9 cellular contexts compared by ENCODE assay signal in genomic region chr16:2127630-2128276, GRCh38. TPM values are rescaled to one million over a fixed set of nuclear protein-coding genes. Genes with fewer than 3 reads are reported as not detected.
DNase-seq lines count a peak whose midpoint lies in the region; FAIRE-seq and TF ChIP-seq lines count a peak whose summit lies in the region.
"Not testable (repeated sequence)": the region's sequence is repeated elsewhere in the genome, so short reads cannot be mapped to it uniquely, and the experiment has no call there.
"Had no signal": no experiment of that assay in that cellular context is flagged by ENCODE, and none has a peak within 500 bp of the region (broad histone marks: within the 10 kb centered on the region; RNA-seq: fewer than 3 reads in every experiment).

No MANE protein-coding gene starts in this region.

- intact Hi-C loops in Caco-2 (cut with micrococcal nuclease; ENCODE audit: unreplicated experiment); endothelial cell of umbilical vein (cut with micrococcal nuclease); ovary (cut with DNase I); thyroid gland (cut with DNase I): not testable (repeated sequence)

- peak overlapping the region; percentile 55 for H3K9ac ChIP-seq in adipocyte (ENCODE audit: low read length)
- not testable (repeated sequence) for H3K9ac ChIP-seq in endothelial cell of umbilical vein (replicated peaks; ENCODE audit: extremely low read depth, insufficient read depth, low read length)

- not testable (repeated sequence) for DNase-seq in Caco-2; endothelial cell of umbilical vein (ENCODE audit: low read depth, low spot score)
- peak; percentile 61 for DNase-seq in M059J (ENCODE audit: low read depth)
- DNase-seq in Peyer's patch: peak in 1 of 3 donors; percentile 60
- DNase-seq in adipocyte (ENCODE audit: low read depth): peak; percentile 36
- peak; percentile 67 for DNase-seq in islet precursor cell
- DNase-seq in ovary: peak; percentile 67 to 71 (median 69)
- peak in 1 of 2 donors; percentile 46 for DNase-seq in thyroid gland

- H3K36me3 ChIP-seq in Caco-2 (ENCODE audit: control insufficient read depth, insufficient read depth, low read length); Peyer's patch; adipocyte (ENCODE audit: control insufficient read depth, insufficient read depth, low read length, severe bottlenecking); endothelial cell of umbilical vein (ENCODE audit: control insufficient read depth in 2 of 2, extremely low read depth in 1 of 2, insufficient read depth in 2 of 2, low read length in 2 of 2); ovary; thyroid gland: not testable (repeated sequence)

- not testable (repeated sequence) for H3K4me1 ChIP-seq in Caco-2
- H3K4me1 ChIP-seq in Peyer's patch: peaks cover 0 to 51% (median 10%) of the 10 kb centered on the region in 4 donors
- peaks cover 38% of the 10 kb centered on the region for H3K4me1 ChIP-seq in adipocyte (ENCODE audit: control insufficient read depth, insufficient read depth, low read length)
- H3K4me1 ChIP-seq in endothelial cell of umbilical vein (ENCODE audit: control insufficient read depth, extremely low read depth, insufficient read depth, low read length): peaks cover 37% of the 10 kb centered on the region
- H3K4me1 ChIP-seq in ovary (ENCODE audit: insufficient read depth): peaks cover 23% of the 10 kb centered on the region
- peaks cover 21 to 48% of the 10 kb centered on the region in 2 donors for H3K4me1 ChIP-seq in thyroid gland

- H3K4me1 Mint-ChIP-seq in Caco-2 (ENCODE audit: low read depth, unreplicated experiment): not testable (repeated sequence)

- not testable (repeated sequence) for H3K4me2 ChIP-seq in endothelial cell of umbilical vein (ENCODE audit: insufficient read depth, low read length)

- H3K9me3 ChIP-seq in Caco-2; Peyer's patch; adipocyte (ENCODE audit: control insufficient read depth, low read length); endothelial cell of umbilical vein (replicated peaks; ENCODE audit: control insufficient read depth, insufficient read depth, low read length); ovary; thyroid gland: not testable (repeated sequence)

- peak overlapping the region; percentile 84 for H3K4me3 Mint-ChIP-seq in Caco-2 (ENCODE audit: unreplicated experiment)

- H3K27me3 Mint-ChIP-seq in Caco-2 (ENCODE audit: insufficient read depth, unreplicated experiment): not testable (repeated sequence)

- not testable (repeated sequence) for TF ChIP-seq EP300 in ovary (IDR thresholded peaks at IDR 0.05)

- H3K9me1 ChIP-seq in endothelial cell of umbilical vein (replicated peaks; ENCODE audit: control insufficient read depth, extremely low read depth, insufficient read depth, low read length): not testable (repeated sequence)

- peak overlapping the region in 3 of 4 donors; percentile 72 to 96 (median 88) for H3K27ac ChIP-seq in Peyer's patch
- H3K27ac ChIP-seq in endothelial cell of umbilical vein (ENCODE audit: insufficient read depth, low read depth, low read length): not testable (repeated sequence)
- peak overlapping the region in 1 of 2 donors; percentile 96 for H3K27ac ChIP-seq in ovary
- peak overlapping the region in 2 of 3 donors; percentile 28 to 58 for H3K27ac ChIP-seq in thyroid gland

- 11 to 15% methylated on average over 3 of the region's 3 CpGs; no CpG with 5 or more reads in 1 of the 3 donors for WGBS in ovary, 3 donors
- WGBS in thyroid gland, 2 donors: 67% methylated on average over 3 of the region's 3 CpGs; no CpG with 5 or more reads in 1 of the 2 donors

- BruUV-seq in Caco-2 (replicated peaks; lab: Mats Ljungman, UMichigan); endothelial cell of umbilical vein (replicated peaks; lab: Mats Ljungman, UMichigan): not testable (repeated sequence)

- H3K27me3 ChIP-seq in Caco-2 (replicated peaks; ENCODE audit: control insufficient read depth, insufficient read depth, low read length); Peyer's patch; adipocyte (replicated peaks; ENCODE audit: control insufficient read depth, insufficient read depth, low read length); endothelial cell of umbilical vein (ENCODE audit: control insufficient read depth in 2 of 2, insufficient read depth in 2 of 2, low read length in 2 of 2); ovary; thyroid gland: not testable (repeated sequence)

- peak in 1 of 2 donors; percentile 19 for TF ChIP-seq POLR2A in Peyer's patch (IDR thresholded peaks at IDR 0.05)
- not testable (repeated sequence) for TF ChIP-seq POLR2A in endothelial cell of umbilical vein (IDR thresholded peaks at IDR 0.05; ENCODE audit: low read depth, low read length); ovary (IDR thresholded peaks at IDR 0.05); thyroid gland (IDR thresholded peaks at IDR 0.05)

- dilution Hi-C loops in endothelial cell of umbilical vein (cut with MboI; ENCODE audit: extremely low pct_ligation_motif_present, low sequenced_read_pairs): not testable (repeated sequence)

- not testable (repeated sequence) for TF ChIP-seq CTCF in Caco-2 (IDR thresholded peaks at IDR 0.05; ENCODE audit: insufficient read depth in 1 of 2, low read depth in 1 of 2, low read length in 1 of 2, severe bottlenecking in 1 of 2, unreplicated experiment in 1 of 2); Peyer's patch (IDR thresholded peaks at IDR 0.05); endothelial cell of umbilical vein (IDR thresholded peaks at IDR 0.05; ENCODE audit: extremely low read depth in 1 of 2, insufficient read depth in 1 of 2, low read depth in 1 of 2, low read length in 2 of 2); ovary (IDR thresholded peaks at IDR 0.05); thyroid gland (IDR thresholded peaks at IDR 0.05)

- CTCF ChIA-PET in Caco-2 (lab: Charles Lee); endothelial cell of umbilical vein (lab: Charles Lee): not testable (repeated sequence)

- H3K79me2 ChIP-seq in endothelial cell of umbilical vein (ENCODE audit: control insufficient read depth, insufficient read depth, low read length): peaks cover 32% of the 10 kb centered on the region

- POLR2A ChIA-PET in Caco-2 (lab: Charles Lee); endothelial cell of umbilical vein (lab: Charles Lee): not testable (repeated sequence)

- H3K27ac Mint-ChIP-seq in Caco-2 (ENCODE audit: unreplicated experiment): peak overlapping the region; percentile 98

- not testable (repeated sequence) for H3K36me3 Mint-ChIP-seq in Caco-2 (ENCODE audit: insufficient read depth, unreplicated experiment)

- not testable (repeated sequence) for H4K20me1 ChIP-seq in endothelial cell of umbilical vein (replicated peaks; ENCODE audit: control insufficient read depth, extremely low read depth, insufficient read depth, low read length)

- not testable (repeated sequence) for H2AFZ ChIP-seq in endothelial cell of umbilical vein (ENCODE audit: low read depth, low read length)

- H3K4me3 ChIP-seq in Caco-2 (ENCODE audit: low read depth, low read length); Peyer's patch; adipocyte (ENCODE audit: low read length); endothelial cell of umbilical vein (replicated peaks in 1 of 3; ENCODE audit: insufficient read depth in 1 of 3, low read depth in 1 of 3, low read length in 3 of 3); ovary; thyroid gland (replicated peaks in 1 of 3): not testable (repeated sequence)

- not testable (repeated sequence) for H3K9me3 Mint-ChIP-seq in Caco-2 (ENCODE audit: unreplicated experiment)

- peak; percentile 90 for FAIRE-seq in endothelial cell of umbilical vein (lab: Jason Lieb, UNC)

RNA-seq across cellular contexts. Expression of gene PKD1, which starts 7.9 kb away (rescaled TPM):
- total RNA-seq in Caco-2 (2022) (70.5 and 76.2 TPM in 2 replicates), Peyer's patch (100 to 1,000 TPM in 3 of 4 donors, 10 to 100 TPM in 1; 64.6 to 305 (median 188) TPM), endothelial cell of umbilical vein (92.1 and 102 TPM in 2 replicates), ovary (100 to 1,000 TPM in 6 of 7 donors, 10 to 100 TPM in 1; 78.8 to 203 (median 145) TPM), thyroid gland (100 to 1,000 TPM in 1 of 4 donors, 10 to 100 TPM in 3; 66.9 to 153 (median 87.7) TPM)
- total RNA-seq in M059J (2014; rRNA removed; shearing (Covaris generic)): 12.9 and 56.0 TPM in 2 replicates
- polyA plus RNA-seq in endothelial cell of umbilical vein (52.5 and 62.3 TPM in 2 replicates), ovary (100 to 1,000 TPM in 1 of 2 donors, 1 to 10 TPM in 1; 8.7 to 113 TPM)
- polyA plus RNA-seq in endothelial cell of umbilical vein (2011; cell fraction: cytosol; rRNA removed): 20.5 and 29.6 TPM in 2 replicates
- polyA plus RNA-seq in endothelial cell of umbilical vein (2011; cell fraction: nucleus; rRNA removed): 217 and 232 TPM in 2 replicates
- 29.5 and 54.6 TPM in 2 replicates for polyA plus RNA-seq in endothelial cell of umbilical vein (2012)
- 44.6 and 60.3 TPM in 2 replicates for polyA minus RNA-seq in endothelial cell of umbilical vein
- 26.5 TPM for polyA minus RNA-seq in endothelial cell of umbilical vein (2011; cell fraction: cytosol; rRNA and poly(A)+ RNA removed)
- polyA minus RNA-seq in endothelial cell of umbilical vein (2011; cell fraction: nucleus; rRNA and poly(A)+ RNA removed): 88.4 and 152 TPM in 2 replicates

RNA-seq across cellular contexts. Expression of gene RAB26, which starts 20.7 kb away (rescaled TPM):
- total RNA-seq in Caco-2 (2022) (1.0 and 1.2 TPM in 2 replicates), Peyer's patch (10 to 100 TPM; 17.9 to 33.8 (median 24.3) TPM), endothelial cell of umbilical vein (0.91 and 1.6 TPM in 2 replicates), ovary (under 1 TPM in 2 of 7 donors, not detected in 5; 0.12 to 0.80 TPM), thyroid gland (1 to 10 TPM in 1 of 4 donors, under 1 TPM in 2, not detected in 1; 0.40 to 1.6 (median 0.89) TPM)
- 2.1 and 3.8 TPM in 2 replicates for total RNA-seq in M059J (2014; rRNA removed; shearing (Covaris generic))
- polyA plus RNA-seq in endothelial cell of umbilical vein (2.0 and 3.1 TPM in 2 replicates), ovary (under 1 TPM; 0.19 to 0.50 TPM)
- 1.1 and 1.8 TPM in 2 replicates for polyA plus RNA-seq in endothelial cell of umbilical vein (2011; cell fraction: cytosol; rRNA removed)
- polyA plus RNA-seq in endothelial cell of umbilical vein (2011; cell fraction: nucleus; rRNA removed): 11.3 and 12.3 TPM in 2 replicates
- 0.82 and 1.3 TPM in 2 replicates for polyA plus RNA-seq in endothelial cell of umbilical vein (2012)
- polyA minus RNA-seq in endothelial cell of umbilical vein: 1.3 and 1.8 TPM in 2 replicates
- 6.5 TPM for polyA minus RNA-seq in endothelial cell of umbilical vein (2011; cell fraction: cytosol; rRNA and poly(A)+ RNA removed)
- 1.3 and 2.3 TPM in 2 replicates for polyA minus RNA-seq in endothelial cell of umbilical vein (2011; cell fraction: nucleus; rRNA and poly(A)+ RNA removed)
- total RNA-seq: CD8-positive, alpha-beta T cell had no signal

RNA-seq across cellular contexts. Expression of gene TRAF7, which starts 27.8 kb away (rescaled TPM):
- total RNA-seq in Caco-2 (2022) (61.4 and 66.3 TPM in 2 replicates), Peyer's patch (100 to 1,000 TPM in 1 of 4 donors, 10 to 100 TPM in 3; 51.2 to 120 (median 79.3) TPM), endothelial cell of umbilical vein (141 and 159 TPM in 2 replicates), ovary (10 to 100 TPM; 20.5 to 68.0 (median 48.0) TPM), thyroid gland (10 to 100 TPM; 27.7 to 51.9 (median 41.5) TPM)
- total RNA-seq in M059J (2014; rRNA removed; shearing (Covaris generic)): 69.0 and 92.8 TPM in 2 replicates
- polyA plus RNA-seq in endothelial cell of umbilical vein (175 and 191 TPM in 2 replicates), ovary (10 to 100 TPM; 13.3 to 26.3 TPM)
- polyA plus RNA-seq in endothelial cell of umbilical vein (2011; cell fraction: cytosol; rRNA removed): 135 and 165 TPM in 2 replicates
- polyA plus RNA-seq in endothelial cell of umbilical vein (2011; cell fraction: nucleus; rRNA removed): 229 and 253 TPM in 2 replicates
- polyA plus RNA-seq in endothelial cell of umbilical vein (2012): 99.6 and 120 TPM in 2 replicates
- polyA minus RNA-seq in endothelial cell of umbilical vein: 121 and 138 TPM in 2 replicates
- 49.9 TPM for polyA minus RNA-seq in endothelial cell of umbilical vein (2011; cell fraction: cytosol; rRNA and poly(A)+ RNA removed)
- 41.3 and 68.6 TPM in 2 replicates for polyA minus RNA-seq in endothelial cell of umbilical vein (2011; cell fraction: nucleus; rRNA and poly(A)+ RNA removed)
